11 cellular contexts compared by ENCODE assay signal in genomic region chr19:58577581-58578429, GRCh38. TPM values are rescaled to one million over a fixed set of nuclear protein-coding genes. Genes with fewer than 3 reads are reported as not detected.
DNase-seq lines count a peak whose midpoint lies in the region; ATAC-seq and TF ChIP-seq lines count a peak whose summit lies in the region.
"Had no signal": no experiment of that assay in that cellular context is flagged by ENCODE, and none has a peak within 500 bp of the region (broad histone marks: within the 10 kb centered on the region; RNA-seq: fewer than 3 reads in every experiment).

No MANE protein-coding gene starts in this region.

- no peak overlapping the region for H3K4me3 ChIP-seq in neuronal stem cell (ENCODE audit: low read length in 2 of 2)
- H3K4me3 ChIP-seq: GM23338 had no signal

- H3K27ac ChIP-seq in neuronal stem cell (replicated peaks; ENCODE audit: low read length) = no peak overlapping the region
- H3K27ac ChIP-seq: 22Rv1 had no signal

- peaks cover 0 to 3% of the 10 kb centered on the region in 2 donors for H3K9me3 ChIP-seq in neuronal stem cell (replicated peaks in 1 of 2; ENCODE audit: control insufficient read depth in 2 of 2, insufficient read depth in 1 of 2, low read depth in 1 of 2, low read length in 2 of 2)

- no peak overlapping the region for H2AFZ ChIP-seq in neuronal stem cell (ENCODE audit: low read length)
- H2AFZ ChIP-seq: GM23338 had no signal

- ATAC-seq in activated T-helper 17 cell treated with anti-CD3 and anti-CD28 coated beads, Interleukin-2, amount 50 U/mL, for 72 hours (replicated peaks) = no peak
- no peak for ATAC-seq in HG03520 (IDR thresholded peaks at IDR 0.05; ENCODE audit: unreplicated experiment)
- ATAC-seq: GM23338 had no signal

- TF ChIP-seq CTCF in GM20000 (IDR thresholded peaks at IDR 0.05; ENCODE audit: extremely low read depth, missing control alignments) = no peak

- no peaks in the 10 kb centered on the region for H3K27me3 ChIP-seq in neuronal stem cell (ENCODE audit: control insufficient read depth in 3 of 3, insufficient read depth in 3 of 3, low read depth in 1 of 3, low read length in 3 of 3)

- H3K36me3 ChIP-seq in neuronal stem cell (replicated peaks in 1 of 2; ENCODE audit: control insufficient read depth in 2 of 2, insufficient read depth in 2 of 2, low read length in 2 of 2) = peaks cover 11 to 44% of the 10 kb centered on the region in 2 donors

- no peak overlapping the region for H2BK120ac ChIP-seq in neuronal stem cell (ENCODE audit: low read depth, low read length)

- H3K4me1 Mint-ChIP-seq in activated T-helper 17 cell treated with anti-CD3 and anti-CD28 coated beads, Interleukin-2, amount 50 U/mL, for 72 hours = peaks cover 47% of the 10 kb centered on the region

- DNase-seq in activated CD4-positive, CD25-positive, alpha-beta regulatory T cell treated with anti-CD3 and anti-CD28 coated beads, Interleukin-2, amount 50 U/mL, for 72 hours = peak; percentile 25
- DNase-seq in activated CD4-positive, CD25-positive, alpha-beta regulatory T cell (lab: John Stamatoyannopoulos, UW) = no peak
- DNase-seq in neuronal stem cell (ENCODE audit: low spot score) = no peak
- no peak for DNase-seq in GM20000 (ENCODE audit: low spot score)
- DNase-seq: central memory CD4-positive, alpha-beta T cell; foreskin fibroblast; MM.1S had no signal

- no peak overlapping the region for H4K91ac ChIP-seq in neuronal stem cell (ENCODE audit: low read depth, low read length, poor library complexity)

- H2AK5ac ChIP-seq in neuronal stem cell (ENCODE audit: low read depth, low read length) = peak overlapping the region; percentile 17

- peaks cover 4 to 7% of the 10 kb centered on the region in 2 donors for H3K4me1 ChIP-seq in neuronal stem cell (ENCODE audit: control insufficient read depth in 2 of 2, insufficient read depth in 1 of 2, low read depth in 1 of 2, low read length in 2 of 2)

- no peaks in the 10 kb centered on the region for H3K9me3 Mint-ChIP-seq in activated T-helper 17 cell treated with anti-CD3 and anti-CD28 coated beads, Interleukin-2, amount 50 U/mL, for 72 hours

- H3K18ac ChIP-seq in neuronal stem cell (ENCODE audit: low read length) = no peak overlapping the region

- no peak overlapping the region for H3K9ac ChIP-seq in neuronal stem cell (ENCODE audit: low read depth, low read length, poor library complexity)

- peak overlapping the region; percentile 90 for H3K27ac Mint-ChIP-seq in activated T-helper 17 cell treated with anti-CD3 and anti-CD28 coated beads, Interleukin-2, amount 50 U/mL, for 72 hours
- H3K27ac Mint-ChIP-seq: GM23338 had no signal

- H2BK12ac ChIP-seq in neuronal stem cell (ENCODE audit: low read length) = no peak overlapping the region

- no peak overlapping the region for H2BK5ac ChIP-seq in neuronal stem cell (ENCODE audit: low read length)

- H2BK15ac ChIP-seq in neuronal stem cell (ENCODE audit: low read length) = no peak overlapping the region

- H3K4me2 ChIP-seq in neuronal stem cell (ENCODE audit: insufficient read depth, low read length, poor library complexity, severe bottlenecking) = no peak overlapping the region
- H3K4me2 ChIP-seq: GM23338 had no signal

- H3K36me3 Mint-ChIP-seq in activated T-helper 17 cell treated with anti-CD3 and anti-CD28 coated beads, Interleukin-2, amount 50 U/mL, for 72 hours (ENCODE audit: low read depth) = peaks cover 38% of the 10 kb centered on the region

- H3K4me3 Mint-ChIP-seq in activated T-helper 17 cell treated with anti-CD3 and anti-CD28 coated beads, Interleukin-2, amount 50 U/mL, for 72 hours = peak overlapping the region; percentile 78
- H3K4me3 Mint-ChIP-seq: GM23338 had no signal

- no peaks in the 10 kb centered on the region for H3K27me3 Mint-ChIP-seq in activated T-helper 17 cell treated with anti-CD3 and anti-CD28 coated beads, Interleukin-2, amount 50 U/mL, for 72 hours

- H3K23ac ChIP-seq in neuronal stem cell (ENCODE audit: low read depth, low read length, poor library complexity) = no peak overlapping the region

- no peak overlapping the region for H4K8ac ChIP-seq in neuronal stem cell (ENCODE audit: low read depth, low read length)

- no peak overlapping the region for H3K14ac ChIP-seq in neuronal stem cell (ENCODE audit: low read length)

- WGBS in neuronal stem cell (ENCODE audit: extremely low coverage in 2 of 2, insufficient read length in 2 of 2, insufficient replicate concordance in 1 of 2), 2 donors = no CpG with 5 or more reads among the region's 7 CpGs

- H3K79me1 ChIP-seq in neuronal stem cell (ENCODE audit: low read depth, low read length) = peaks cover 12% of the 10 kb centered on the region

- no peak overlapping the region for H3K4ac ChIP-seq in neuronal stem cell (ENCODE audit: low read length)

RNA-seq across cellular contexts. Expression of gene MZF1, which starts 4.7 kb away (rescaled TPM):
- total RNA-seq in activated T-helper 17 cell treated with anti-CD3 and anti-CD28 coated beads, Interleukin-2, amount 50 U/mL, for 72 hours = 10 to 100 TPM; 26.6 to 57.9 TPM
- polyA plus RNA-seq in neuronal stem cell (2013, experiment 1 of 2) = 17.1 TPM
- 16.7 TPM for polyA plus RNA-seq in neuronal stem cell (2013, experiment 2 of 2)

RNA-seq across cellular contexts. Expression of gene UBE2M, which starts 19.4 kb away (rescaled TPM):
- 100 to 1,000 TPM; 102 to 141 TPM for total RNA-seq in activated T-helper 17 cell treated with anti-CD3 and anti-CD28 coated beads, Interleukin-2, amount 50 U/mL, for 72 hours
- 86.2 TPM for polyA plus RNA-seq in neuronal stem cell (2013, experiment 1 of 2)
- polyA plus RNA-seq in neuronal stem cell (2013, experiment 2 of 2) = 86.9 TPM

RNA-seq across cellular contexts. Expression of gene CHMP2A, which starts 22.9 kb away (rescaled TPM):
- 10 to 100 TPM; 79.0 to 95.8 TPM for total RNA-seq in activated T-helper 17 cell treated with anti-CD3 and anti-CD28 coated beads, Interleukin-2, amount 50 U/mL, for 72 hours
- polyA plus RNA-seq in neuronal stem cell (2013, experiment 1 of 2) = 108 TPM
- 109 TPM for polyA plus RNA-seq in neuronal stem cell (2013, experiment 2 of 2)

RNA-seq across cellular contexts. Expression of gene TRIM28, which starts 33.9 kb away (rescaled TPM):
- total RNA-seq in activated T-helper 17 cell treated with anti-CD3 and anti-CD28 coated beads, Interleukin-2, amount 50 U/mL, for 72 hours = 100 to 1,000 TPM; 336 to 455 TPM
- 759 TPM for polyA plus RNA-seq in neuronal stem cell (2013, experiment 1 of 2)
- polyA plus RNA-seq in neuronal stem cell (2013, experiment 2 of 2) = 741 TPM

RNA-seq across cellular contexts. Expression of gene ZBTB45, which starts 58.2 kb away (rescaled TPM):
- 10 to 100 TPM; 11.0 to 14.3 TPM for total RNA-seq in activated T-helper 17 cell treated with anti-CD3 and anti-CD28 coated beads, Interleukin-2, amount 50 U/mL, for 72 hours
- polyA plus RNA-seq in neuronal stem cell (2013, experiment 1 of 2) = 14.3 TPM
- polyA plus RNA-seq in neuronal stem cell (2013, experiment 2 of 2) = 14.8 TPM
